In genomic region chr9:137076636-137077009, GRCh38 we compare ENCODE assay signal across 8 cellular contexts. TPM values are rescaled to one million over a fixed set of nuclear protein-coding genes. Genes with fewer than 3 reads are reported as not detected.
DNase-seq lines count a peak whose midpoint lies in the region; ATAC-seq and TF ChIP-seq lines count a peak whose summit lies in the region.

No MANE protein-coding gene starts in this region.

- H3K4me3 Mint-ChIP-seq in activated CD4-positive, alpha-beta T cell treated with anti-CD3 and anti-CD28 coated beads, Interleukin-2, amount 10 ng/mL, durations not matched to agents 24 days and 14 days: peak overlapping the region; percentile 73
- H3K4me3 Mint-ChIP-seq in activated naive CD8-positive, alpha-beta T cell treated with anti-CD3 and anti-CD28 coated beads, Interleukin-2, amount 10 ng/mL, durations not matched to agents 7 days and 5 days: peak overlapping the region; percentile 68

- H3K27ac Mint-ChIP-seq in activated CD4-positive, alpha-beta T cell treated with anti-CD3 and anti-CD28 coated beads, Interleukin-2, amount 10 ng/mL, durations not matched to agents 24 days and 14 days: peak overlapping the region; percentile 29
- peak overlapping the region; percentile 68 for H3K27ac Mint-ChIP-seq in activated naive CD8-positive, alpha-beta T cell treated with anti-CD3 and anti-CD28 coated beads, Interleukin-2, amount 10 ng/mL, durations not matched to agents 7 days and 5 days

- H3K27ac ChIP-seq in left lung (peak overlapping the region; percentile 61 to 64), thyroid gland (peak overlapping the region; percentile 40 to 74 (median 61))

- H3K4me1 ChIP-seq in left lung: peaks cover 11 to 34% of the 10 kb centered on the region in 2 donors
- H3K4me1 ChIP-seq in thyroid gland: peaks cover 15 to 20% of the 10 kb centered on the region in 2 donors

- no peaks in the 10 kb centered on the region for H3K27me3 Mint-ChIP-seq in activated CD4-positive, alpha-beta T cell treated with anti-CD3 and anti-CD28 coated beads, Interleukin-2, amount 10 ng/mL, durations not matched to agents 24 days and 14 days
- H3K27me3 Mint-ChIP-seq in activated naive CD8-positive, alpha-beta T cell treated with anti-CD3 and anti-CD28 coated beads, Interleukin-2, amount 10 ng/mL, durations not matched to agents 7 days and 5 days: no peaks in the 10 kb centered on the region

- WGBS in thyroid gland, 2 donors: 60 to 61% methylated on average over 13 to 14 of the region's 15 CpGs

- peaks cover 5% of the 10 kb centered on the region for H3K4me1 Mint-ChIP-seq in activated CD4-positive, alpha-beta T cell treated with anti-CD3 and anti-CD28 coated beads, Interleukin-2, amount 10 ng/mL, durations not matched to agents 24 days and 14 days
- peaks cover 5% of the 10 kb centered on the region for H3K4me1 Mint-ChIP-seq in activated naive CD8-positive, alpha-beta T cell treated with anti-CD3 and anti-CD28 coated beads, Interleukin-2, amount 10 ng/mL, durations not matched to agents 7 days and 5 days

- no peak for DNase-seq in activated CD4-positive, alpha-beta T cell treated with anti-CD3 and anti-CD28 coated beads, Interleukin-2, amount 10 ng/mL, durations not matched to agents 24 days and 14 days
- no peak for DNase-seq in activated CD4-positive, alpha-beta T cell treated with anti-CD3 and anti-CD28 coated beads for 4 hours
- no peak for DNase-seq in activated naive CD8-positive, alpha-beta T cell treated with anti-CD3 and anti-CD28 coated beads, Interleukin-2, amount 10 ng/mL, durations not matched to agents 7 days and 5 days
- DNase-seq in left lung (no peak), thyroid gland (peak; percentile 34 to 50), SKM-1 (lab: John Stamatoyannopoulos, UW; ENCODE audit: unreplicated experiment) (no peak), DMS 273 treated with DMSO at 0.1 percent for 48 hours (lab: John Stamatoyannopoulos, UW) (no peak), NCI-H1694 (lab: John Stamatoyannopoulos, UW) (no peak)

- intact Hi-C loops in activated CD4-positive, alpha-beta T cell treated with anti-CD3 and anti-CD28 coated beads, Interleukin-2, amount 10 ng/mL, durations not matched to agents 24 days and 14 days (cut with micrococcal nuclease): loop anchor here (1.0 kb wide), 1 partner anchor 10 kb away; the partner anchor contains the start of gene MAN1B1
- intact Hi-C loops in left lung (cut with DNase I) (no loop called here), thyroid gland (cut with DNase I) (no loop called here)

- H3K36me3 Mint-ChIP-seq in activated CD4-positive, alpha-beta T cell treated with anti-CD3 and anti-CD28 coated beads, Interleukin-2, amount 10 ng/mL, durations not matched to agents 24 days and 14 days (ENCODE audit: low read depth): peaks cover 4% of the 10 kb centered on the region
- H3K36me3 Mint-ChIP-seq in activated naive CD8-positive, alpha-beta T cell treated with anti-CD3 and anti-CD28 coated beads, Interleukin-2, amount 10 ng/mL, durations not matched to agents 7 days and 5 days: peaks cover 6% of the 10 kb centered on the region

- H3K27me3 ChIP-seq in left lung: peaks cover 0 to 17% of the 10 kb centered on the region in 2 donors
- H3K27me3 ChIP-seq in thyroid gland: no peaks in the 10 kb centered on the region

- TF ChIP-seq CTCF in left lung (IDR thresholded peaks at IDR 0.05): no peak
- no peak for TF ChIP-seq CTCF in thyroid gland (IDR thresholded peaks at IDR 0.05)

- ATAC-seq in activated naive CD8-positive, alpha-beta T cell treated with anti-CD3 and anti-CD28 coated beads, Interleukin-2, amount 10 ng/mL, durations not matched to agents 7 days and 5 days (ENCODE audit: low read depth): no peak
- ATAC-seq in left lung: peak; percentile 4

- peak overlapping the region; percentile 14 to 78 for H3K4me3 ChIP-seq in left lung
- peak overlapping the region in 1 of 3 donors; percentile 68 for H3K4me3 ChIP-seq in thyroid gland (replicated peaks in 1 of 3)

- H3K36me3 ChIP-seq in left lung: peaks cover 0 to 32% of the 10 kb centered on the region in 2 donors
- peaks cover 16 to 19% of the 10 kb centered on the region in 2 donors for H3K36me3 ChIP-seq in thyroid gland

- no peak for TF ChIP-seq POLR2A in thyroid gland (IDR thresholded peaks at IDR 0.05)

- POLR2A ChIA-PET in activated naive CD8-positive, alpha-beta T cell treated with anti-CD3 and anti-CD28 coated beads, Interleukin-2, amount 10 ng/mL, durations not matched to agents 7 days and 5 days (lab: Charles Lee): interaction anchor here (0.6 to 3.5 kb wide), 8 partner anchors 10 to 269 kb away, joined by 3 to 31 read pairs (median 4); partner anchors contain the start of genes MAN1B1, RABL6 and TUBB4B

- H3K9me3 Mint-ChIP-seq in activated CD4-positive, alpha-beta T cell treated with anti-CD3 and anti-CD28 coated beads, Interleukin-2, amount 10 ng/mL, durations not matched to agents 24 days and 14 days: no peaks in the 10 kb centered on the region
- H3K9me3 Mint-ChIP-seq in activated naive CD8-positive, alpha-beta T cell treated with anti-CD3 and anti-CD28 coated beads, Interleukin-2, amount 10 ng/mL, durations not matched to agents 7 days and 5 days: no peaks in the 10 kb centered on the region

- H3K9me3 ChIP-seq in left lung (no peaks in the 10 kb centered on the region), thyroid gland (no peaks in the 10 kb centered on the region)

RNA-seq across cellular contexts. Expression of gene UAP1L1, which starts 0.7 kb away (rescaled TPM):
- 17.1 and 19.1 TPM in 2 replicates for total RNA-seq in activated CD4-positive, alpha-beta T cell treated with anti-CD3 and anti-CD28 coated beads, Interleukin-2, amount 10 ng/mL, durations not matched to agents 24 days and 14 days
- 10 to 100 TPM; 43.9 to 44.1 TPM for total RNA-seq in activated naive CD8-positive, alpha-beta T cell treated with anti-CD3 and anti-CD28 coated beads, Interleukin-2, amount 10 ng/mL, durations not matched to agents 7 days and 5 days
- total RNA-seq in left lung (10 to 100 TPM; 28.1 to 43.1 TPM), thyroid gland (10 to 100 TPM in 2 of 4 donors, 1 to 10 TPM in 2; 9.3 to 15.7 (median 12.4) TPM)

RNA-seq across cellular contexts. Expression of gene SAPCD2, which starts 6.3 kb away (rescaled TPM):
- 22.8 and 23.8 TPM in 2 replicates for total RNA-seq in activated CD4-positive, alpha-beta T cell treated with anti-CD3 and anti-CD28 coated beads, Interleukin-2, amount 10 ng/mL, durations not matched to agents 24 days and 14 days
- 10 to 100 TPM; 26.4 to 30.0 TPM for total RNA-seq in activated naive CD8-positive, alpha-beta T cell treated with anti-CD3 and anti-CD28 coated beads, Interleukin-2, amount 10 ng/mL, durations not matched to agents 7 days and 5 days
- 1 to 10 TPM; 2.7 to 4.6 TPM for total RNA-seq in left lung
- 1 to 10 TPM in 1 of 4 donors, under 1 TPM in 3; 0.27 to 1.0 (median 0.72) TPM for total RNA-seq in thyroid gland

RNA-seq across cellular contexts. Expression of gene MAN1B1, which starts 10.2 kb away (rescaled TPM):
- 49.7 and 50.1 TPM in 2 replicates for total RNA-seq in activated CD4-positive, alpha-beta T cell treated with anti-CD3 and anti-CD28 coated beads, Interleukin-2, amount 10 ng/mL, durations not matched to agents 24 days and 14 days
- total RNA-seq in activated naive CD8-positive, alpha-beta T cell treated with anti-CD3 and anti-CD28 coated beads, Interleukin-2, amount 10 ng/mL, durations not matched to agents 7 days and 5 days: 10 to 100 TPM; 63.2 to 63.9 TPM
- 10 to 100 TPM; 51.5 to 54.9 TPM for total RNA-seq in left lung
- total RNA-seq in thyroid gland: 10 to 100 TPM; 48.2 to 73.8 (median 67.2) TPM

RNA-seq across cellular contexts. Expression of gene ENTPD2, which starts 22.8 kb away (rescaled TPM):
- 0.21 TPM in 1 of 2 replicates, not detected in the other for total RNA-seq in activated CD4-positive, alpha-beta T cell treated with anti-CD3 and anti-CD28 coated beads, Interleukin-2, amount 10 ng/mL, durations not matched to agents 24 days and 14 days
- not detected for total RNA-seq in activated naive CD8-positive, alpha-beta T cell treated with anti-CD3 and anti-CD28 coated beads, Interleukin-2, amount 10 ng/mL, durations not matched to agents 7 days and 5 days
- total RNA-seq in left lung (under 1 TPM; 0.71 to 0.87 TPM), thyroid gland (under 1 TPM in 2 of 4 donors, not detected in 2; 0.22 to 0.49 TPM)

RNA-seq across cellular contexts. Expression of gene NPDC1, which starts 30.6 kb away (rescaled TPM):
- 58.1 and 59.4 TPM in 2 replicates for total RNA-seq in activated CD4-positive, alpha-beta T cell treated with anti-CD3 and anti-CD28 coated beads, Interleukin-2, amount 10 ng/mL, durations not matched to agents 24 days and 14 days
- 10 to 100 TPM; 22.4 to 27.0 TPM for total RNA-seq in activated naive CD8-positive, alpha-beta T cell treated with anti-CD3 and anti-CD28 coated beads, Interleukin-2, amount 10 ng/mL, durations not matched to agents 7 days and 5 days
- total RNA-seq in left lung (100 to 1,000 TPM; 104 to 105 TPM), thyroid gland (10 to 100 TPM; 23.3 to 65.9 (median 35.4) TPM)

Comparison
In these comparisons a context has a peak if more than half of its experiments do, and no peak if none do; other contexts are left out.
1. DNase-seq: peak in thyroid gland (2 of 2); none in activated CD4-positive, alpha-beta T cell treated with anti-CD3 and anti-CD28 coated beads, Interleukin-2, amount 10 ng/mL, durations not matched to agents 24 days and 14 days (single experiment), activated CD4-positive, alpha-beta T cell treated with anti-CD3 and anti-CD28 coated beads for 4 hours (0 of 2), activated naive CD8-positive, alpha-beta T cell treated with anti-CD3 and anti-CD28 coated beads, Interleukin-2, amount 10 ng/mL, durations not matched to agents 7 days and 5 days (single experiment), left lung (0 of 2), SKM-1 (single experiment), DMS 273 treated with DMSO at 0.1 percent for 48 hours (single experiment) and NCI-H1694 (single experiment).